8 cellular contexts compared by ENCODE assay signal in the genomic region with DNA sequence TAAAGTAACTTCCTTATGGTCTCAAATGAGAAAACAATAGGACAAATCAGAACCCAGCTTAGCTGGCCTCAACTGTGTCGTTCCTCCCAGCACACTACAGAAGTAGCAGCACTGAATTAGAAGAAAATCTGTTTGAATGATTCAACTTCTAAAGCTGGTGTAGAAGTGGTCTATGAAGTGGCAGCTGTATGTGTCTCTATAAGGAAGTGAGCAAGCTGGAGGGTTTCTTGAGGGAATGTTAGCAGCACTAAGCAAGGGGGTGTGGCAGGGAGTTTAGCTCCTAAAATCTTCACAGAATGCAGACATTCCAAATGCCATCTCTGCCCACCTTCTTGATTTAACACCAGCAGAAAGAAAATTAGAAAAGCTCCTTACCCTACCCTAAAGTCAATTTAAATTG. TPM values are rescaled to one million over a fixed set of nuclear protein-coding genes. Genes with fewer than 3 reads are reported as not detected.
DNase-seq lines count a peak whose midpoint lies in the region; ATAC-seq, FAIRE-seq and TF ChIP-seq lines count a peak whose summit lies in the region.

No MANE protein-coding gene starts in this region.

- intact Hi-C loops in esophagus squamous epithelium (cut with DNase I) = no loop called here

- 0 to 17% methylated on average over 1 of the region's 1 CpG for WGBS in esophagus squamous epithelium, 2 donors

- H3K27me3 ChIP-seq in esophagus squamous epithelium = no peaks in the 10 kb centered on the region

- CTCF ChIA-PET in HEK293T (lab: Yijun Ruan, JAX) = no interaction called here

- peaks cover 0 to 13% (median 0%) of the 10 kb centered on the region in 3 donors for H3K36me3 ChIP-seq in esophagus squamous epithelium

- H3K4me3 ChIP-seq in esophagus squamous epithelium (peak overlapping the region; percentile 78 to 96 (median 88)), skin epidermis (peak overlapping the region; percentile 65 to 89 (median 77))

- no peak for TF ChIP-seq POLR2A in esophagus squamous epithelium (IDR thresholded peaks at IDR 0.05)

- H3K27ac ChIP-seq in esophagus squamous epithelium = peak overlapping the region; percentile 96 to 100 (median 100)
- peak overlapping the region in 19 of 21 experiments; percentile 40 to 100 (median 97) for H3K27ac ChIP-seq in skin epidermis

- no peaks in the 10 kb centered on the region for H3K9me3 ChIP-seq in esophagus squamous epithelium

- ATAC-seq in HG03175 (IDR thresholded peaks at IDR 0.05; ENCODE audit: unreplicated experiment) = no peak

- no peak for TF ChIP-seq CTCF in esophagus squamous epithelium (IDR thresholded peaks at IDR 0.05)

- FAIRE-seq in GM19239 (lab: Jason Lieb, UNC) = peak; percentile 49

- in situ Hi-C loops in SK-MEL-5 (cut with HindIII; ENCODE audit: low pct_unique_long_range_greater_than_20kb, low sequenced_read_pairs) = no loop called here

- peaks cover 23 to 67% (median 31%) of the 10 kb centered on the region in 3 donors for H3K4me1 ChIP-seq in esophagus squamous epithelium

- POLR2A ChIA-PET in HEK293T (lab: Yijun Ruan, JAX) = interaction anchor here (1.1 to 3.0 kb wide), 2 partner anchors 10 to 20 kb away, joined by 3 to 31 read pairs; no protein-coding TSS in a partner anchor

- DNase-seq in GM19239 (ENCODE audit: insufficient read length, low spot score) (no peak), SK-MEL-5 (ENCODE audit: low read depth, low spot score) (peak; percentile 36), esophagus squamous epithelium (lab: John Stamatoyannopoulos, UW) (no peak), NCI-H345 (lab: John Stamatoyannopoulos, UW) (no peak), DMS53 (lab: John Stamatoyannopoulos, UW) (no peak), HEK293T (ENCODE audit: extremely low spot score) (no peak)

TF ChIP-seq in HEK293T, 16 proteins besides CTCF, POLR2A, EP300 and RAD21:
- no peak for TF ChIP-seq ZNF384 (IDR thresholded peaks at IDR 0.05)
- no peak for TF ChIP-seq TARDBP (IDR thresholded peaks at IDR 0.05)
- no peak for TF ChIP-seq SUZ12 (IDR thresholded peaks at IDR 0.05)
- no peak for TF ChIP-seq NFRKB (IDR thresholded peaks at IDR 0.05)
- no peak for TF ChIP-seq CTBP1 (IDR thresholded peaks at IDR 0.05; ENCODE audit: borderline replicate concordance)
- no peak for TF ChIP-seq ELF4 (IDR thresholded peaks at IDR 0.05)
- TF ChIP-seq BHLHE40 (IDR thresholded peaks at IDR 0.05; ENCODE audit: borderline replicate concordance) = no peak
- TF ChIP-seq ARNT (IDR thresholded peaks at IDR 0.05) = no peak
- no peak for TF ChIP-seq FOXA1 (IDR thresholded peaks at IDR 0.05)
- no peak for TF ChIP-seq L3MBTL2 (conservative IDR thresholded peaks at IDR 0.05)
- no peak for TF ChIP-seq FOXK2 (IDR thresholded peaks at IDR 0.05)
- TF ChIP-seq FOXM1 (IDR thresholded peaks at IDR 0.05; ENCODE audit: borderline replicate concordance) = no peak
- TF ChIP-seq HDGF (IDR thresholded peaks at IDR 0.05; ENCODE audit: borderline replicate concordance) = no peak
TF ChIP-seq in HEK293T: peak in this region for 0.

RNA-seq across cellular contexts. Expression of a gene that starts 4.1 kb away (rescaled TPM):
- total RNA-seq in SK-MEL-5 (2014; rRNA removed; shearing (Covaris generic)) = 42.7 and 43.1 TPM in 2 replicates
- polyA plus RNA-seq in SK-MEL-5 (2015; cell fraction: cytosol; rRNA removed) = 75.5 and 93.3 TPM in 2 replicates
- polyA plus RNA-seq in SK-MEL-5 (2015; cell fraction: nucleus; rRNA removed) = 50.7 and 61.4 TPM in 2 replicates
- 10 to 100 TPM; 13.7 to 71.0 (median 17.3) TPM for total RNA-seq in esophagus squamous epithelium
